5 cellular contexts compared by ENCODE assay signal in genomic region chr1:174142836-174143235, GRCh38.
"Had no signal": no experiment of that assay in that cellular context is flagged by ENCODE, and none has a peak within 500 bp of the region (broad histone marks: within the 10 kb centered on the region; RNA-seq: fewer than 3 reads in every experiment).

No MANE protein-coding gene starts in this region.

- H3K27ac ChIP-seq: HL-60 had no signal

- FAIRE-seq: HTR-8/SVneo had no signal

- DNase-seq: IMR-90, KBM-7, KG1 had no signal
